ENCODE assay signal across 12 cellular contexts in the genomic region with DNA sequence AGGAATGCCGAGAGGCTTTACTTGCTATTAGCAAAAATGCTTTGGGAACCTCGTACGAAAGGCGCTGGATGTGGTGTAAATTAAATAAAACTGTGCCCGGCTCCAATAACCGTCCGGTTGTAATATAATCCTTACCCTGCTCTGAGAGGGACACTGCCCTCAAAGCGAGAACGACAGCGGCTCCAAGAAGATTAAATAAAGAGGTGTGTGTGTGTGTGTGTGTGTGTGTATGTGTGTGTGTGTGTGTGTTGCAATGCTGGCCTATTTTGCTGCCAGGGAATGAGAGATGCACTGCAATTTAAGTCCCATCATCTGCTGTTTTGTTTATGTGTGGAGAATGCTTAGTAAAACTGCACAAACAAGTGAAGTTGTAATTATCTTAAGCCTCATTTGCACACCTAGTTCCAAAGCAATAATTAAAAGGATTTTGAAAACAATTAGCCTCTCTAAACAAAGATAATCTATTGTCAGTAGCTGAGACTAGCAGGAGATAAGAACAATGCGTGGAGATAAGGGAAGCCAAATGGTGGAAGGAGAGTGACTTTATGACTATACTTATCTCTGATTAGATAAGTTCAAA. TPM values are rescaled to one million over a fixed set of nuclear protein-coding genes. Genes with fewer than 3 reads are reported as not detected.
DNase-seq lines count a peak whose midpoint lies in the region; ATAC-seq and TF ChIP-seq lines count a peak whose summit lies in the region.
"Had no signal": no experiment of that assay in that cellular context is flagged by ENCODE, and none has a peak within 500 bp of the region (broad histone marks: within the 10 kb centered on the region; RNA-seq: fewer than 3 reads in every experiment).

No MANE protein-coding gene starts in this region.

- no peak for DNase-seq in activated CD4-positive, alpha-beta T cell treated with anti-CD3 and anti-CD28 coated beads, Interleukin-2, amount 10 ng/mL, durations not matched to agents 24 days and 14 days
- DNase-seq in activated CD4-positive, alpha-beta T cell treated with anti-CD3 and anti-CD28 coated beads for 1 hour: no peak
- DNase-seq in NCI-H748 (lab: John Stamatoyannopoulos, UW; ENCODE audit: unreplicated experiment) (peak; percentile 75), epithelial cell of esophagus (ENCODE audit: low read depth) (peak; percentile 39), OCI-M1 (lab: John Stamatoyannopoulos, UW) (no peak)
- DNase-seq in activated CD8-positive, alpha-beta memory T cell treated with anti-CD3 and anti-CD28 coated beads, Interleukin-2, amount 50 U/mL, for 4 hours: no peak
- DNase-seq: activated CD4-positive, CD25-positive, alpha-beta regulatory T cell; NCI-H2081 treated with DMSO at 0.1 percent for 48 hours had no signal

- no peak overlapping the region for H3K4me3 Mint-ChIP-seq in activated CD4-positive, alpha-beta T cell treated with anti-CD3 and anti-CD28 coated beads, Interleukin-2, amount 10 ng/mL, durations not matched to agents 24 days and 14 days

- peaks cover 24 to 54% (median 35%) of the 10 kb centered on the region in 3 donors for H3K4me1 ChIP-seq in skeletal muscle tissue (ENCODE audit: control insufficient read depth in 3 of 3, insufficient read depth in 3 of 3, low read length in 3 of 3)
- H3K4me1 ChIP-seq: BLaER1 had no signal

- TF ChIP-seq CTCF in epithelial cell of esophagus (IDR thresholded peaks at IDR 0.05; ENCODE audit: insufficient read depth, low read depth, low read length, missing control alignments): no peak

- H3K27ac ChIP-seq in skeletal muscle tissue (ENCODE audit: low read depth, low read length): peak overlapping the region; percentile 84
- H3K27ac ChIP-seq: BLaER1, skin epidermis had no signal

- peaks cover 27% of the 10 kb centered on the region for H3K9me3 Mint-ChIP-seq in activated CD4-positive, alpha-beta T cell treated with anti-CD3 and anti-CD28 coated beads, Interleukin-2, amount 10 ng/mL, durations not matched to agents 24 days and 14 days

- H3K36me3 ChIP-seq in skeletal muscle tissue (ENCODE audit: control insufficient read depth in 3 of 3, insufficient read depth in 3 of 3, low read length in 3 of 3): peaks cover 0 to 7% (median 5%) of the 10 kb centered on the region in 3 donors
- H3K36me3 ChIP-seq: BLaER1 had no signal

- intact Hi-C loops in activated CD4-positive, alpha-beta T cell treated with anti-CD3 and anti-CD28 coated beads, Interleukin-2, amount 10 ng/mL, durations not matched to agents 24 days and 14 days (cut with micrococcal nuclease): loop anchor here (2.0 to 5.0 kb wide), 2 partner anchors 140 to 332 kb away; partner anchors contain the start of genes SLC38A6 and TRMT5

- no peaks in the 10 kb centered on the region for H3K9me3 ChIP-seq in skeletal muscle tissue (ENCODE audit: control insufficient read depth in 3 of 3, low read length in 3 of 3)

- H3K27ac Mint-ChIP-seq in activated CD4-positive, alpha-beta T cell treated with anti-CD3 and anti-CD28 coated beads, Interleukin-2, amount 10 ng/mL, durations not matched to agents 24 days and 14 days: peak overlapping the region; percentile 74

- H3K27me3 ChIP-seq in skeletal muscle tissue (ENCODE audit: control insufficient read depth in 3 of 3, insufficient read depth in 3 of 3, low read length in 3 of 3): peaks cover 4 to 21% (median 19%) of the 10 kb centered on the region in 3 donors

- ATAC-seq in HG03521 (IDR thresholded peaks at IDR 0.05; ENCODE audit: unreplicated experiment): no peak

- peaks cover 34% of the 10 kb centered on the region for H3K4me1 Mint-ChIP-seq in activated CD4-positive, alpha-beta T cell treated with anti-CD3 and anti-CD28 coated beads, Interleukin-2, amount 10 ng/mL, durations not matched to agents 24 days and 14 days

- peaks cover 91% of the 10 kb centered on the region for H3K27me3 Mint-ChIP-seq in activated CD4-positive, alpha-beta T cell treated with anti-CD3 and anti-CD28 coated beads, Interleukin-2, amount 10 ng/mL, durations not matched to agents 24 days and 14 days

- peaks cover 12% of the 10 kb centered on the region for H3K36me3 Mint-ChIP-seq in activated CD4-positive, alpha-beta T cell treated with anti-CD3 and anti-CD28 coated beads, Interleukin-2, amount 10 ng/mL, durations not matched to agents 24 days and 14 days (ENCODE audit: low read depth)

- H3K9ac ChIP-seq in skeletal muscle tissue (ENCODE audit: low read depth in 1 of 3, low read length in 3 of 3): peak overlapping the region; percentile 89 to 99 (median 93)
- H3K9ac ChIP-seq: BLaER1 had no signal

- H3K4me3 ChIP-seq in epithelial cell of esophagus (ENCODE audit: low read length) (peak overlapping the region; percentile 77), skeletal muscle tissue (ENCODE audit: low read length in 3 of 3) (peak overlapping the region; percentile 87 to 95 (median 94))
- H3K4me3 ChIP-seq: BLaER1 had no signal

RNA-seq across cellular contexts. Expression of gene SIX1, which starts 1.2 kb away (rescaled TPM):
- 0.26 and 0.31 TPM in 2 replicates for total RNA-seq in activated CD4-positive, alpha-beta T cell treated with anti-CD3 and anti-CD28 coated beads, Interleukin-2, amount 10 ng/mL, durations not matched to agents 24 days and 14 days
- total RNA-seq in skeletal muscle tissue: 45.4 TPM

Comparison
In these comparisons a context has a peak if more than half of its experiments do, and no peak if none do; other contexts are left out.
1. DNase-seq: peak in NCI-H748 (single experiment) and epithelial cell of esophagus (single experiment); none in activated CD4-positive, alpha-beta T cell treated with anti-CD3 and anti-CD28 coated beads, Interleukin-2, amount 10 ng/mL, durations not matched to agents 24 days and 14 days (single experiment), activated CD4-positive, alpha-beta T cell treated with anti-CD3 and anti-CD28 coated beads for 1 hour (single experiment), OCI-M1 (single experiment) and activated CD8-positive, alpha-beta memory T cell treated with anti-CD3 and anti-CD28 coated beads, Interleukin-2, amount 50 U/mL, for 4 hours (single experiment).
2. RNA of gene SIX1, which starts 1.2 kb away (total RNA-seq): 45.4 TPM in skeletal muscle tissue (single experiment); 0.26 to 0.31 TPM in activated CD4-positive, alpha-beta T cell treated with anti-CD3 and anti-CD28 coated beads, Interleukin-2, amount 10 ng/mL, durations not matched to agents 24 days and 14 days; every median in the first group is over 10 times any median in the second.